22 cellular contexts compared by ENCODE assay signal in genomic region chr13:27329210-27329609, GRCh38. TPM values are rescaled to one million over a fixed set of nuclear protein-coding genes. Genes with fewer than 3 reads are reported as not detected.
DNase-seq lines count a peak whose midpoint lies in the region; ATAC-seq and TF ChIP-seq lines count a peak whose summit lies in the region.
"Had no signal": no experiment of that assay in that cellular context is flagged by ENCODE, and none has a peak within 500 bp of the region (broad histone marks: within the 10 kb centered on the region; RNA-seq: fewer than 3 reads in every experiment).

No MANE protein-coding gene starts in this region.

- no peak overlapping the region for H3K4me3 ChIP-seq in liver (ENCODE audit: low read depth in 1 of 3, low read length in 3 of 3)
- H3K4me3 ChIP-seq: BLaER1, GM12878 had no signal

- no peaks in the 10 kb centered on the region for H3K4me1 ChIP-seq in liver (ENCODE audit: control insufficient read depth in 4 of 4, insufficient read depth in 4 of 4, low read length in 3 of 4)
- H3K4me1 ChIP-seq: BE2C, BLaER1 had no signal

- H3K36me3 ChIP-seq in liver (ENCODE audit: control insufficient read depth in 4 of 4, insufficient read depth in 3 of 4, low read depth in 1 of 4, low read length in 3 of 4), result no peaks in the 10 kb centered on the region
- H3K36me3 ChIP-seq: BE2C, BLaER1 had no signal

- ATAC-seq in left lobe of liver (peak; percentile 54), GM19328 (IDR thresholded peaks at IDR 0.05; ENCODE audit: unreplicated experiment) (no peak)
- ATAC-seq: GM12878 had no signal

- H3K27ac ChIP-seq in liver (ENCODE audit: low read depth in 1 of 2, low read length in 2 of 2), result no peak overlapping the region
- H3K27ac ChIP-seq: BLaER1 had no signal

- no peaks in the 10 kb centered on the region for H3K27me3 ChIP-seq in liver (ENCODE audit: control insufficient read depth in 4 of 4, insufficient read depth in 4 of 4, low read length in 3 of 4)
- H3K27me3 ChIP-seq: BLaER1 had no signal

- TF ChIP-seq CTCF in liver (IDR thresholded peaks at IDR 0.05; ENCODE audit: low read depth, low read length, missing input control), result no peak

- 51% methylated on average over 5 of the region's 5 CpGs for WGBS in liver

- H3K9ac ChIP-seq in liver (ENCODE audit: low read depth in 1 of 2, low read length in 2 of 2), result no peak overlapping the region
- H3K9ac ChIP-seq: BLaER1 had no signal

- H3K9me3 ChIP-seq in liver (ENCODE audit: control insufficient read depth in 4 of 4, low read length in 3 of 4), result no peaks in the 10 kb centered on the region
- H3K9me3 ChIP-seq: BLaER1 had no signal

- TF ChIP-seq RAD21 in liver (IDR thresholded peaks at IDR 0.05), result no peak

- DNase-seq in left lobe of liver (ENCODE audit: low spot score), result no peak
- DNase-seq in effector CD8-positive, alpha-beta T cell (lab: John Stamatoyannopoulos, UW), result no peak
- DNase-seq in NCI-H1417 treated with DMSO at 0.1 percent for 48 hours (lab: John Stamatoyannopoulos, UW), result no peak
- DNase-seq: 8988T; ACHN; BE2C; C1 segment of cervical spinal cord; CD4-positive, alpha-beta memory T cell; CD4-positive, CD25-positive, alpha-beta regulatory T cell; CD8-positive, alpha-beta memory T cell; COR-L47; DMS 273 treated with DMSO at 0.1 percent for 48 hours; DMS153; DMS53; DMS79; DND-41; EL; GDM1 had no signal

TF ChIP-seq in liver, 16 proteins besides CTCF, POLR2A, EP300 and RAD21:
- TF ChIP-seq, protein P1, sequence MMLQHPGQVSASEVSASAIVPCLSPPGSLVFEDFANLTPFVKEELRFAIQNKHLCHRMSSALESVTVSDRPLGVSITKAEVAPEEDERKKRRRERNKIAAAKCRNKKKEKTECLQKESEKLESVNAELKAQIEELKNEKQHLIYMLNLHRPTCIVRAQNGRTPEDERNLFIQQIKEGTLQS (IDR thresholded peaks at IDR 0.05), result no peak
- TF ChIP-seq NR2F2 (IDR thresholded peaks at IDR 0.05), result no peak
- no peak for TF ChIP-seq EGR1 (IDR thresholded peaks at IDR 0.05; ENCODE audit: low read depth in 2 of 2)
- no peak for TF ChIP-seq HNF4G (IDR thresholded peaks at IDR 0.05)
- peak; percentile 47 to 66 for TF ChIP-seq HNF4A (conservative IDR thresholded peaks at IDR 0.05)
- no peak for TF ChIP-seq RXRA (IDR thresholded peaks at IDR 0.05)

RNA-seq across cellular contexts. Expression of gene RASL11A, which starts 58.6 kb away (rescaled TPM):
- 5.8 TPM for total RNA-seq in left lobe of liver
- total RNA-seq in liver, result 1 to 10 TPM; 2.7 to 5.3 TPM
- 1 to 10 TPM; 2.5 to 5.6 TPM for polyA plus RNA-seq in liver
